Comparison of ENCODE assay signal across 13 cellular contexts in the genomic region with DNA sequence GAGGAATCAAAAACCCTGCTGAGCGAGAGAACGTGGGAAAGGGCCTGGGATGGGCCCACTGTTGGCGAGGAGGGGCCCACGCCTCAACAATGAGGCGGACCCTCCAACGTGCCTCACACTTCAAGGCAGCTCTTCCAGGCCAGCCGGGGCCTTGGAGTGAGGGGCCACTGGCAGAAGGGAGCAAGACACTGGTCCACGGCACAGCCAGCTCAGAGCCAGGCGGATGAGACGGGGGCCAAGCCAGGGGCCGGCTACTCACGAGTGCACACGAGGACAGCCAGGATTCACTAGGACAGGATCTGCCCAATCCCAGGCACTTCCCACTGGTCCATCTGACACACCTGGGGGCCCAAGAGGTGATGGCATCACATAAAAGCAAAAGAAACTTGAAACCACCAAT. TPM values are rescaled to one million over a fixed set of nuclear protein-coding genes. Genes with fewer than 3 reads are reported as not detected.
DNase-seq lines count a peak whose midpoint lies in the region; ATAC-seq and TF ChIP-seq lines count a peak whose summit lies in the region.
"Had no signal": no experiment of that assay in that cellular context is flagged by ENCODE, and none has a peak within 500 bp of the region (broad histone marks: within the 10 kb centered on the region; RNA-seq: fewer than 3 reads in every experiment).

No MANE protein-coding gene starts in this region.

- no peak overlapping the region for H3K4ac ChIP-seq in neuronal stem cell (ENCODE audit: low read length)

- no peak overlapping the region for H3K18ac ChIP-seq in neuronal stem cell (ENCODE audit: low read length)

- WGBS in neuronal stem cell (ENCODE audit: extremely low coverage in 2 of 2, insufficient read length in 2 of 2, insufficient replicate concordance in 1 of 2), 2 donors, result no CpG with 5 or more reads among the region's 13 CpGs

- H2BK12ac ChIP-seq in neuronal stem cell (ENCODE audit: low read length), result no peak overlapping the region

- H2AK5ac ChIP-seq in neuronal stem cell (ENCODE audit: low read depth, low read length), result peak overlapping the region; percentile 33

- H2BK15ac ChIP-seq in neuronal stem cell (ENCODE audit: low read length), result no peak overlapping the region

- peak overlapping the region; percentile 16 for H2BK5ac ChIP-seq in neuronal stem cell (ENCODE audit: low read length)

- TF ChIP-seq CTCF in left ventricle myocardium inferior (IDR thresholded peaks at IDR 0.05; ENCODE audit: borderline replicate concordance) (no peak), upper lobe of right lung (IDR thresholded peaks at IDR 0.05) (no peak)

- H4K8ac ChIP-seq in neuronal stem cell (ENCODE audit: low read depth, low read length), result no peak overlapping the region

- no peak overlapping the region for H3K4me2 ChIP-seq in neuronal stem cell (ENCODE audit: insufficient read depth, low read length, poor library complexity, severe bottlenecking)

- H3K27me3 ChIP-seq in left ventricle myocardium inferior (ENCODE audit: low read depth), result no peaks in the 10 kb centered on the region
- peaks cover 0 to 2% (median 0%) of the 10 kb centered on the region in 3 experiments for H3K27me3 ChIP-seq in neuronal stem cell (ENCODE audit: control insufficient read depth in 3 of 3, insufficient read depth in 3 of 3, low read depth in 1 of 3, low read length in 3 of 3)
- no peaks in the 10 kb centered on the region for H3K27me3 ChIP-seq in upper lobe of right lung

- no peak overlapping the region for H4K91ac ChIP-seq in neuronal stem cell (ENCODE audit: low read depth, low read length, poor library complexity)

- intact Hi-C loops in left ventricle myocardium inferior (cut with micrococcal nuclease), result no loop called here
- intact Hi-C loops in Right ventricle myocardium inferior (cut with DNase I), result loop anchor here (5.0 kb wide), 1 partner anchor 34 kb away; no protein-coding TSS in a partner anchor
- intact Hi-C loops in upper lobe of right lung (cut with DNase I), result no loop called here

- no peak overlapping the region for H3K14ac ChIP-seq in neuronal stem cell (ENCODE audit: low read length)

- no peak for DNase-seq in left ventricle myocardium inferior
- DNase-seq in Right ventricle myocardium inferior (ENCODE audit: missing footprints), result no peak
- no peak for DNase-seq in neuronal stem cell (ENCODE audit: low spot score)
- no peak for DNase-seq in upper lobe of right lung
- DNase-seq in NCI-H345 treated with DMSO at 0.1 percent for 48 hours (lab: John Stamatoyannopoulos, UW; ENCODE audit: unreplicated experiment), result no peak
- DNase-seq: activated CD4-positive, alpha-beta T cell treated with anti-CD3 and anti-CD28 coated beads for 4 hours; NCI-H1930; T-helper 2 cell had no signal

- no peak overlapping the region for H3K9ac ChIP-seq in neuronal stem cell (ENCODE audit: low read depth, low read length, poor library complexity)

- H2BK120ac ChIP-seq in neuronal stem cell (ENCODE audit: low read depth, low read length), result no peak overlapping the region

- H3K4me1 ChIP-seq in left ventricle myocardium inferior, result peaks cover 99% of the 10 kb centered on the region
- H3K4me1 ChIP-seq in neuronal stem cell (ENCODE audit: control insufficient read depth in 2 of 2, insufficient read depth in 1 of 2, low read depth in 1 of 2, low read length in 2 of 2), result peaks cover 2 to 4% of the 10 kb centered on the region in 2 donors
- H3K4me1 ChIP-seq in upper lobe of right lung, result peaks cover 96% of the 10 kb centered on the region

- ATAC-seq in Right ventricle myocardium inferior (no peak), upper lobe of right lung (no peak), GM19035 (IDR thresholded peaks at IDR 0.05; ENCODE audit: unreplicated experiment) (no peak), GM21360 (IDR thresholded peaks at IDR 0.05; ENCODE audit: unreplicated experiment) (no peak)
- ATAC-seq: mucosa of descending colon had no signal

- H2AFZ ChIP-seq in neuronal stem cell (ENCODE audit: low read length), result no peak overlapping the region

- H3K9me3 ChIP-seq in left ventricle myocardium inferior (replicated peaks), result no peaks in the 10 kb centered on the region
- no peaks in the 10 kb centered on the region for H3K9me3 ChIP-seq in neuronal stem cell (replicated peaks in 1 of 2; ENCODE audit: control insufficient read depth in 2 of 2, insufficient read depth in 1 of 2, low read depth in 1 of 2, low read length in 2 of 2)
- no peaks in the 10 kb centered on the region for H3K9me3 ChIP-seq in upper lobe of right lung
- H3K9me3 ChIP-seq: mucosa of descending colon, prostate gland had no signal

- H3K23ac ChIP-seq in neuronal stem cell (ENCODE audit: low read depth, low read length, poor library complexity), result no peak overlapping the region

- no peaks in the 10 kb centered on the region for H3K36me3 ChIP-seq in left ventricle myocardium inferior
- H3K36me3 ChIP-seq in neuronal stem cell (replicated peaks in 1 of 2; ENCODE audit: control insufficient read depth in 2 of 2, insufficient read depth in 2 of 2, low read length in 2 of 2), result no peaks in the 10 kb centered on the region
- H3K36me3 ChIP-seq in upper lobe of right lung, result no peaks in the 10 kb centered on the region
- H3K36me3 ChIP-seq: prostate gland had no signal

- H3K4me3 ChIP-seq in left ventricle myocardium inferior (peak overlapping the region; percentile 17), neuronal stem cell (ENCODE audit: low read length in 2 of 2) (no peak overlapping the region), upper lobe of right lung (no peak overlapping the region)
- H3K4me3 ChIP-seq: mucosa of descending colon, prostate gland had no signal

- H3K79me1 ChIP-seq in neuronal stem cell (ENCODE audit: low read depth, low read length), result peaks cover 16% of the 10 kb centered on the region

- peak overlapping the region; percentile 94 for H3K27ac ChIP-seq in left ventricle myocardium inferior (replicated peaks)
- H3K27ac ChIP-seq in cingulate gyrus (ENCODE audit: low read depth, low read length), result peak overlapping the region; percentile 24
- H3K27ac ChIP-seq in neuronal stem cell (replicated peaks; ENCODE audit: low read length), result no peak overlapping the region
- peak overlapping the region; percentile 36 for H3K27ac ChIP-seq in upper lobe of right lung
- H3K27ac ChIP-seq: prostate gland had no signal

RNA-seq across cellular contexts. Expression of gene ELL, which starts 20.5 kb away (rescaled TPM):
- total RNA-seq in left ventricle myocardium inferior, result 7.9 TPM
- total RNA-seq in Right ventricle myocardium inferior, result 8.4 TPM
- polyA plus RNA-seq in neuronal stem cell (2013, experiment 1 of 2), result 5.2 TPM
- polyA plus RNA-seq in neuronal stem cell (2013, experiment 2 of 2), result 5.2 TPM
- 17.7 TPM for total RNA-seq in upper lobe of right lung

RNA-seq across cellular contexts. Expression of gene FKBP8, which starts 42.0 kb away (rescaled TPM):
- total RNA-seq in left ventricle myocardium inferior (153 TPM), Right ventricle myocardium inferior (181 TPM), upper lobe of right lung (201 TPM)
- polyA plus RNA-seq in neuronal stem cell (2013, experiment 1 of 2), result 215 TPM
- 207 TPM for polyA plus RNA-seq in neuronal stem cell (2013, experiment 2 of 2)

RNA-seq across cellular contexts. Expression of gene KXD1, which starts 56.3 kb away (rescaled TPM):
- total RNA-seq in left ventricle myocardium inferior (52.0 TPM), Right ventricle myocardium inferior (50.3 TPM), upper lobe of right lung (68.3 TPM)
- polyA plus RNA-seq in neuronal stem cell (2013, experiment 1 of 2), result 150 TPM
- 148 TPM for polyA plus RNA-seq in neuronal stem cell (2013, experiment 2 of 2)
